17 cellular contexts compared by ENCODE assay signal in the genomic region with DNA sequence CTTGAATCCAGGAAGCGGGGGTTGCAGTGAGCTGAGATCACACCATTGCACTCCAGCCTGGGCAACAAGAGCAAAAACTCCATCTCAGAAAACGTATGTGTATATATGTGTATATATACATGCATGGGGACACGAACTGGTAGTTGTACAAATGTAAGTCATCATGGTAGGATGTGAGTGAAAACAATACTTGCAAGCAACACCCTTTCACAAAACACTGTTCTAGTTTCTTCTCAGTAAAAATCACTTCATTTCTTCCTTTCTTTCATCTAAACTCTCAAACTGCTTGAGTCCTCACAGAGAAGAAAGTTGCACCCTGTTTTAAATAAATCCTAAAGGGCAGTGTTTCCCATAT. TPM values are rescaled to one million over a fixed set of nuclear protein-coding genes. Genes with fewer than 3 reads are reported as not detected.
DNase-seq lines count a peak whose midpoint lies in the region; ATAC-seq, FAIRE-seq and TF ChIP-seq lines count a peak whose summit lies in the region.
"Had no signal": no experiment of that assay in that cellular context is flagged by ENCODE, and none has a peak within 500 bp of the region (broad histone marks: within the 10 kb centered on the region; RNA-seq: fewer than 3 reads in every experiment).

No MANE protein-coding gene starts in this region.

- H3K4me3 ChIP-seq in mucosa of rectum (ENCODE audit: low read length in 2 of 2) (no peak overlapping the region), right lobe of liver (no peak overlapping the region)
- H3K4me3 ChIP-seq: prostate gland, smooth muscle cell, upper lobe of right lung had no signal

- H3K27ac Mint-ChIP-seq in natural killer cell treated with Interleukin-12 subunit alpha and Interleukin-12 subunit beta and Interleukin-15 and Interleukin-18, amount 100 ng/mL, for 72 hours, result peak overlapping the region; percentile 58 to 74
- H3K27ac Mint-ChIP-seq in natural killer cell, result no peak overlapping the region
- peak overlapping the region; percentile 88 for H3K27ac Mint-ChIP-seq in activated T-helper 17 cell treated with anti-CD3 and anti-CD28 coated beads, Interleukin-2, amount 50 U/mL, for 72 hours

- H3K4me1 ChIP-seq in mucosa of rectum (ENCODE audit: control insufficient read depth in 2 of 2, insufficient read depth in 2 of 2, low read length in 2 of 2) (no peaks in the 10 kb centered on the region), right lobe of liver (no peaks in the 10 kb centered on the region)
- H3K4me1 ChIP-seq: prostate gland, upper lobe of right lung had no signal

- H3K9ac ChIP-seq in mucosa of rectum (ENCODE audit: low read depth in 1 of 2, low read length in 2 of 2), result no peak overlapping the region

- TF ChIP-seq CTCF in natural killer cell (IDR thresholded peaks at IDR 0.05), result no peak
- TF ChIP-seq CTCF in right lobe of liver (IDR thresholded peaks at IDR 0.05), result no peak
- TF ChIP-seq CTCF in GM13977 (IDR thresholded peaks at IDR 0.05; ENCODE audit: extremely low read depth, insufficient read depth, missing control alignments), result no peak

- peak overlapping the region; percentile 1 to 16 for H3K27ac ChIP-seq in mucosa of rectum (ENCODE audit: low read depth in 2 of 2, low read length in 2 of 2)
- H3K27ac ChIP-seq in right lobe of liver, result no peak overlapping the region

- H3K27me3 ChIP-seq in mucosa of rectum (ENCODE audit: control insufficient read depth in 2 of 2, insufficient read depth in 2 of 2, low read length in 2 of 2), result no peaks in the 10 kb centered on the region
- H3K27me3 ChIP-seq in right lobe of liver, result no peaks in the 10 kb centered on the region
- H3K27me3 ChIP-seq: upper lobe of right lung had no signal

- H3K4me3 Mint-ChIP-seq in natural killer cell treated with Interleukin-12 subunit alpha and Interleukin-12 subunit beta and Interleukin-15 and Interleukin-18, amount 100 ng/mL, for 72 hours, result peak overlapping the region; percentile 47
- H3K4me3 Mint-ChIP-seq in natural killer cell, result no peak overlapping the region
- H3K4me3 Mint-ChIP-seq in activated T-helper 17 cell treated with anti-CD3 and anti-CD28 coated beads, Interleukin-2, amount 50 U/mL, for 72 hours, result peak overlapping the region; percentile 59

- peak; percentile 62 to 92 for ATAC-seq in natural killer cell treated with Interleukin-12 subunit alpha and Interleukin-12 subunit beta and Interleukin-15 and Interleukin-18, amount 100 ng/mL, for 72 hours
- ATAC-seq in natural killer cell (no peak), right lobe of liver (no peak)
- peak; percentile 87 for ATAC-seq in activated T-helper 17 cell treated with anti-CD3 and anti-CD28 coated beads, Interleukin-2, amount 50 U/mL, for 72 hours (replicated peaks)
- ATAC-seq: upper lobe of right lung had no signal

- TF ChIP-seq POLR2A in right lobe of liver (IDR thresholded peaks at IDR 0.05), result no peak

- H3K4me1 Mint-ChIP-seq in natural killer cell treated with Interleukin-12 subunit alpha and Interleukin-12 subunit beta and Interleukin-15 and Interleukin-18, amount 100 ng/mL, for 72 hours (ENCODE audit: low read depth in 2 of 2), result peaks cover 4 to 11% of the 10 kb centered on the region in 2 donors
- H3K4me1 Mint-ChIP-seq in natural killer cell, result no peaks in the 10 kb centered on the region
- H3K4me1 Mint-ChIP-seq in activated T-helper 17 cell treated with anti-CD3 and anti-CD28 coated beads, Interleukin-2, amount 50 U/mL, for 72 hours, result peaks cover 6% of the 10 kb centered on the region

- H3K9me3 ChIP-seq in mucosa of rectum (ENCODE audit: control insufficient read depth in 2 of 2, low read length in 2 of 2) (no peaks in the 10 kb centered on the region), right lobe of liver (no peaks in the 10 kb centered on the region)
- H3K9me3 ChIP-seq: prostate gland, upper lobe of right lung had no signal

- FAIRE-seq in GM19239 (lab: Jason Lieb, UNC), result no peak

- in situ Hi-C loops in GM13977 (cut with MboI; ENCODE audit: low pct_unique_long_range_greater_than_20kb, low sequenced_read_pairs, unreplicated experiment), result no loop called here

- peaks cover 20% of the 10 kb centered on the region for H3K36me3 Mint-ChIP-seq in natural killer cell treated with Interleukin-12 subunit alpha and Interleukin-12 subunit beta and Interleukin-15 and Interleukin-18, amount 100 ng/mL, for 72 hours
- no peaks in the 10 kb centered on the region for H3K36me3 Mint-ChIP-seq in natural killer cell
- H3K36me3 Mint-ChIP-seq in activated T-helper 17 cell treated with anti-CD3 and anti-CD28 coated beads, Interleukin-2, amount 50 U/mL, for 72 hours (ENCODE audit: low read depth), result peaks cover 89% of the 10 kb centered on the region

- H3K9me3 Mint-ChIP-seq in natural killer cell treated with Interleukin-12 subunit alpha and Interleukin-12 subunit beta and Interleukin-15 and Interleukin-18, amount 100 ng/mL, for 72 hours, result no peaks in the 10 kb centered on the region
- H3K9me3 Mint-ChIP-seq in natural killer cell, result no peaks in the 10 kb centered on the region
- H3K9me3 Mint-ChIP-seq in activated T-helper 17 cell treated with anti-CD3 and anti-CD28 coated beads, Interleukin-2, amount 50 U/mL, for 72 hours, result no peaks in the 10 kb centered on the region

- H3K27me3 Mint-ChIP-seq in natural killer cell treated with Interleukin-12 subunit alpha and Interleukin-12 subunit beta and Interleukin-15 and Interleukin-18, amount 100 ng/mL, for 72 hours, result no peaks in the 10 kb centered on the region
- H3K27me3 Mint-ChIP-seq in natural killer cell (ENCODE audit: low read depth in 2 of 2), result no peaks in the 10 kb centered on the region
- H3K27me3 Mint-ChIP-seq in activated T-helper 17 cell treated with anti-CD3 and anti-CD28 coated beads, Interleukin-2, amount 50 U/mL, for 72 hours, result no peaks in the 10 kb centered on the region

- H3K36me3 ChIP-seq in mucosa of rectum (ENCODE audit: control insufficient read depth in 2 of 2, insufficient read depth in 2 of 2, low read length in 2 of 2) (peaks cover 26 to 34% of the 10 kb centered on the region in 2 donors), right lobe of liver (peaks cover 0 to 25% (median 11%) of the 10 kb centered on the region in 4 donors)

- 75% methylated on average over 2 of the region's 3 CpGs for WGBS in right lobe of liver (ENCODE audit: insufficient coverage, low coverage, low lambda C conversion rate, missing lambda C conversion rate)

- intact Hi-C loops in natural killer cell (cut with micrococcal nuclease), result no loop called here
- intact Hi-C loops in right lobe of liver (cut with DNase I), result no loop called here

- DNase-seq in natural killer cell treated with Interleukin-12 subunit alpha and Interleukin-12 subunit beta and Interleukin-15 and Interleukin-18, amount 100 ng/mL, for 72 hours (ENCODE audit: low spot score), result no peak
- DNase-seq in natural killer cell (no peak), AG20443 (ENCODE audit: low spot score) (no peak), right lobe of liver (no peak), GM13977 (ENCODE audit: low spot score) (no peak), GM19239 (ENCODE audit: insufficient read length, low spot score) (no peak)
- DNase-seq: activated CD4-positive, alpha-beta T cell treated with anti-CD3 and anti-CD28 coated beads, Interleukin-2, amount 50 U/mL, for 48 hours; aorta; foreskin melanocyte; NCI-H187; NK-92 treated with Interleukin-12 subunit alpha and Interleukin-12 subunit beta, amount 100 ng/mL, for 24 hours; stimulated activated CD4-positive, alpha-beta T cell treated with anti-CD3 and anti-CD28 coated beads, Interleukin-4, amount 100 ng/mL, for 4 hours; upper lobe of right lung had no signal

RNA-seq across cellular contexts. Expression of gene METTL16, which starts 51.8 kb away (rescaled TPM):
- 10 to 100 TPM; 29.7 to 53.8 TPM for total RNA-seq in natural killer cell treated with Interleukin-12 subunit alpha and Interleukin-12 subunit beta and Interleukin-15 and Interleukin-18, amount 100 ng/mL, for 72 hours
- total RNA-seq in natural killer cell (10 to 100 TPM; 27.9 to 36.9 (median 32.0) TPM), right lobe of liver (10 to 100 TPM in 1 of 6 experiments, 1 to 10 TPM in 5; 8.4 to 12.1 (median 9.3) TPM)
- 10 to 100 TPM; 35.8 to 49.9 TPM for total RNA-seq in activated T-helper 17 cell treated with anti-CD3 and anti-CD28 coated beads, Interleukin-2, amount 50 U/mL, for 72 hours

RNA-seq across cellular contexts. Expression of gene MNT, which starts 59.0 kb away (rescaled TPM):
- 10 to 100 TPM; 20.3 to 36.9 TPM for total RNA-seq in natural killer cell treated with Interleukin-12 subunit alpha and Interleukin-12 subunit beta and Interleukin-15 and Interleukin-18, amount 100 ng/mL, for 72 hours
- total RNA-seq in natural killer cell (100 to 1,000 TPM in 1 of 3 donors, 10 to 100 TPM in 2; 72.3 to 108 (median 77.6) TPM), right lobe of liver (10 to 100 TPM in 2 of 6 experiments, 1 to 10 TPM in 4; 3.3 to 12.6 (median 7.0) TPM)
- 10 to 100 TPM; 28.7 to 33.2 TPM for total RNA-seq in activated T-helper 17 cell treated with anti-CD3 and anti-CD28 coated beads, Interleukin-2, amount 50 U/mL, for 72 hours

Comparison
In these comparisons a context has a peak if more than half of its experiments do, and no peak if none do; other contexts are left out.
1. ATAC-seq: peak in natural killer cell treated with Interleukin-12 subunit alpha and Interleukin-12 subunit beta and Interleukin-15 and Interleukin-18, amount 100 ng/mL, for 72 hours (2 of 2) and activated T-helper 17 cell treated with anti-CD3 and anti-CD28 coated beads, Interleukin-2, amount 50 U/mL, for 72 hours (single experiment); none in natural killer cell (0 of 3) and right lobe of liver (0 of 4).
2. H3K27ac Mint-ChIP-seq: peak in natural killer cell treated with Interleukin-12 subunit alpha and Interleukin-12 subunit beta and Interleukin-15 and Interleukin-18, amount 100 ng/mL, for 72 hours (2 of 2) and activated T-helper 17 cell treated with anti-CD3 and anti-CD28 coated beads, Interleukin-2, amount 50 U/mL, for 72 hours (single experiment); none in natural killer cell (0 of 2).
3. H3K27ac ChIP-seq: peak in mucosa of rectum (2 of 2); none in right lobe of liver (0 of 3).